In the genomic region with DNA sequence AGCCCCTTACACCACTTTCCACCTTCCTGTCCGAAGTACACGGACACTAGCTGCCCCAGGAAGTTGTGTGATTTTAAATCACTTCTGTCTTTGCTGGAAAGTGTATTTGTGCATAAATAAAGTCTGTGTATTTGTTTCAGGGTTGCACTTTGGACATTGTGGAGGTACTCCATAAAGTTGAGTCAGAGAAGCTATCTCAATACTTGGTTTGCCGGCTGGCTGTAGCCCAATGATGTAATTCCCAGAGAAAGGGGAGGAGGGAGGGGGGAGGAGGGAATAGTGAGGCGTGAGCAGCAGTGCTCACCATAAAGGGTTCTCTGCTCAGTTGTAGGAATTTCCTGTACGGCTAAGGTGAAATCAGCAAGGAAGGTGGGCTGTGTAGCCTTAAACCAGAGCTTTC, we compare ENCODE assay signal across 1 cellular context.
A peak's percentile ranks its signal among the peaks of the same experiment; 100 is the strongest.
TF ChIP-seq lines count a peak whose summit lies in the region.

No MANE protein-coding gene starts in this region.

TF ChIP-seq in HepG2, 621 proteins besides CTCF, POLR2A, EP300 and RAD21:
- TF ChIP-seq ZNF644 (CRISPR knock-in tag; IDR thresholded peaks at IDR 0.05; ENCODE audit: low read depth) (no peak), KDM5A (IDR thresholded peaks at IDR 0.05; ENCODE audit: borderline replicate concordance, low read length) (no peak), ATF4 (CRISPR knock-in tag; IDR thresholded peaks at IDR 0.05) (peak in 1 of 2 experiments; percentile 55; a peak in 2 of 4 replicates), FOXC1 (CRISPR knock-in tag; IDR thresholded peaks at IDR 0.05; ENCODE audit: borderline replicate concordance) (no peak), ZNF343 (CRISPR knock-in tag; IDR thresholded peaks at IDR 0.05) (no peak), FOXA3 (CRISPR knock-in tag; IDR thresholded peaks at IDR 0.05) (peak; percentile 30; the same call in 1 of the 2 replicates), TOE1 (CRISPR knock-in tag; IDR thresholded peaks at IDR 0.05) (no peak), CREB1 (IDR thresholded peaks at IDR 0.05) (no peak), CREB1 (CRISPR knock-in tag; IDR thresholded peaks at IDR 0.05) (no peak), CEBPG (CRISPR knock-in tag; IDR thresholded peaks at IDR 0.05) (peak; percentile 54), GABPA (IDR thresholded peaks at IDR 0.05; ENCODE audit: low read depth, low read length) (no peak), GABPA (CRISPR knock-in tag; IDR thresholded peaks at IDR 0.05; ENCODE audit: low read depth) (peak; percentile 28; the same call in 1 of the 2 replicates), MAZ (IDR thresholded peaks at IDR 0.05; ENCODE audit: borderline replicate concordance, low read depth, low read length) (peak; percentile 65; the same call in 1 of the 2 replicates), MAZ (CRISPR knock-in tag; IDR thresholded peaks at IDR 0.05; ENCODE audit: low read depth) (no peak), GATAD2A (CRISPR knock-in tag; IDR thresholded peaks at IDR 0.05) (peak; percentile 15; the same call in 1 of the 2 replicates), NRL (CRISPR knock-in tag; IDR thresholded peaks at IDR 0.05; ENCODE audit: borderline replicate concordance) (no peak), BCL6 (CRISPR knock-in tag; IDR thresholded peaks at IDR 0.05) (peak; percentile 54; the same call in 1 of the 2 replicates), ZBTB40 (IDR thresholded peaks at IDR 0.05) (no peak), ZBTB40 (CRISPR knock-in tag; IDR thresholded peaks at IDR 0.05) (peak; percentile 62), ELF3 (CRISPR knock-in tag; IDR thresholded peaks at IDR 0.05) (peak; percentile 48; the same call in 1 of the 2 replicates), HNF4A (CRISPR knock-in tag; IDR thresholded peaks at IDR 0.05) (peak; percentile 35; the same call in 1 of the 2 replicates), ZNF275 (CRISPR knock-in tag; IDR thresholded peaks at IDR 0.05; ENCODE audit: borderline replicate concordance) (no peak), MAFK (conservative IDR thresholded peaks at IDR 0.05 in 1 of 2, IDR thresholded peaks at IDR 0.05 in 1 of 2; ENCODE audit: low read length in 2 of 2) (no peak), TCF7 (IDR thresholded peaks at IDR 0.05; ENCODE audit: low read depth) (no peak), ZNF263 (CRISPR knock-in tag; IDR thresholded peaks at IDR 0.05) (peak; percentile 93), CEBPB (IDR thresholded peaks at IDR 0.05; ENCODE audit: borderline replicate concordance, low read depth, low read length) (peak; percentile 36; the same call in 1 of the 2 replicates), FOSL2 (CRISPR knock-in tag; IDR thresholded peaks at IDR 0.05) (peak; percentile 71), GFI1 (CRISPR knock-in tag; IDR thresholded peaks at IDR 0.05; ENCODE audit: borderline replicate concordance) (peak; percentile 32; the same call in 1 of the 2 replicates), PAXIP1 (CRISPR knock-in tag; conservative IDR thresholded peaks at IDR 0.05) (peak; percentile 72), SKI (IDR thresholded peaks at IDR 0.05; ENCODE audit: partially characterized antibody) (peak; percentile 20)
- TF ChIP-seq, protein P1, sequence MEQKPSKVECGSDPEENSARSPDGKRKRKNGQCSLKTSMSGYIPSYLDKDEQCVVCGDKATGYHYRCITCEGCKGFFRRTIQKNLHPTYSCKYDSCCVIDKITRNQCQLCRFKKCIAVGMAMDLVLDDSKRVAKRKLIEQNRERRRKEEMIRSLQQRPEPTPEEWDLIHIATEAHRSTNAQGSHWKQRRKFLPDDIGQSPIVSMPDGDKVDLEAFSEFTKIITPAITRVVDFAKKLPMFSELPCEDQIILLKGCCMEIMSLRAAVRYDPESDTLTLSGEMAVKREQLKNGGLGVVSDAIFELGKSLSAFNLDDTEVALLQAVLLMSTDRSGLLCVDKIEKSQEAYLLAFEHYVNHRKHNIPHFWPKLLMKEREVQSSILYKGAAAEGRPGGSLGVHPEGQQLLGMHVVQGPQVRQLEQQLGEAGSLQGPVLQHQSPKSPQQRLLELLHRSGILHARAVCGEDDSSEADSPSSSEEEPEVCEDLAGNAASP (CRISPR knock-in tag; IDR thresholded peaks at IDR 0.05; ENCODE audit: borderline replicate concordance), result no peak
- TF ChIP-seq, protein P2, sequence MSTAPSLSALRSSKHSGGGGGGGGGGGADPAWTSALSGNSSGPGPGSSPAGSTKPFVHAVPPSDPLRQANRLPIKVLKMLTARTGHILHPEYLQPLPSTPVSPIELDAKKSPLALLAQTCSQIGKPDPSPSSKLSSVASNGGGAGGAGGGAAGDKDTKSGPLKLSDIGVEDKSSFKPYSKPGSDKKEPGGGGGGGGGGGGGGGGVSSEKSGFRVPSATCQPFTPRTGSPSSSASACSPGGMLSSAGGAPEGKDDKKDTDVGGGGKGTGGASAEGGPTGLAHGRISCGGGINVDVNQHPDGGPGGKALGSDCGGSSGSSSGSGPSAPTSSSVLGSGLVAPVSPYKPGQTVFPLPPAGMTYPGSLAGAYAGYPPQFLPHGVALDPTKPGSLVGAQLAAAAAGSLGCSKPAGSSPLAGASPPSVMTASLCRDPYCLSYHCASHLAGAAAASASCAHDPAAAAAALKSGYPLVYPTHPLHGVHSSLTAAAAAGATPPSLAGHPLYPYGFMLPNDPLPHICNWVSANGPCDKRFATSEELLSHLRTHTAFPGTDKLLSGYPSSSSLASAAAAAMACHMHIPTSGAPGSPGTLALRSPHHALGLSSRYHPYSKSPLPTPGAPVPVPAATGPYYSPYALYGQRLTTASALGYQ (CRISPR knock-in tag; IDR thresholded peaks at IDR 0.05), result no peak
